ENCODE assay signal across 1 cellular context in genomic region chr10:44980309-44981171, GRCh38.
TF ChIP-seq lines count a peak whose summit lies in the region.

No MANE protein-coding gene starts in this region.

TF ChIP-seq in GM12878, 131 proteins besides CTCF, POLR2A, EP300 and RAD21 (continued from another document):
- TF ChIP-seq ZNF592 (IDR thresholded peaks at IDR 0.05) (no peak), RFX5 (IDR thresholded peaks at IDR 0.05; ENCODE audit: low read depth, low read length) (no peak), E4F1 (IDR thresholded peaks at IDR 0.05; ENCODE audit: borderline replicate concordance, partially characterized antibody) (no peak), SUZ12 (IDR thresholded peaks at IDR 0.05; ENCODE audit: unreplicated experiment) (no peak), ATF7 (IDR thresholded peaks at IDR 0.05; ENCODE audit: low read depth) (peak; percentile 55), CBX3 (IDR thresholded peaks at IDR 0.05; ENCODE audit: borderline replicate concordance, low read depth) (no peak), HDAC6 (IDR thresholded peaks at IDR 0.05; ENCODE audit: unreplicated experiment) (no peak), NFXL1 (IDR thresholded peaks at IDR 0.05; ENCODE audit: borderline replicate concordance) (no peak), TCF12 (IDR thresholded peaks at IDR 0.05; ENCODE audit: low read depth, low read length) (0 out of 2 replicates have a peak, but pooled peaks have one; percentile 14), KDM1A (IDR thresholded peaks at IDR 0.05; ENCODE audit: borderline replicate concordance) (no peak), USF2 (IDR thresholded peaks at IDR 0.05; ENCODE audit: borderline replicate concordance, low read depth, low read length) (no peak), ATF2 (IDR thresholded peaks at IDR 0.05; ENCODE audit: low read length) (no peak), MXI1 (IDR thresholded peaks at IDR 0.05; ENCODE audit: low read depth, low read length) (no peak), PAX8 (IDR thresholded peaks at IDR 0.05) (no peak), CREB1 (IDR thresholded peaks at IDR 0.05; ENCODE audit: low read depth) (no peak), TBL1XR1 (IDR thresholded peaks at IDR 0.05; ENCODE audit: low read depth, low read length) (no peak), SREBF1 (IDR thresholded peaks at IDR 0.05; ENCODE audit: low read length) (no peak), SIX5 (IDR thresholded peaks at IDR 0.05; ENCODE audit: low read depth, low read length, severe bottlenecking) (no peak), CREM (IDR thresholded peaks at IDR 0.05; ENCODE audit: low read depth) (peak; percentile 27; the same call in 1 of the 2 replicates), YBX1 (IDR thresholded peaks at IDR 0.05) (no peak), SRF (IDR thresholded peaks at IDR 0.05; ENCODE audit: low read depth in 2 of 2, low read length in 2 of 2) (no peak), SMAD5 (IDR thresholded peaks at IDR 0.05; ENCODE audit: low read depth) (no peak), ASH2L (IDR thresholded peaks at IDR 0.05; ENCODE audit: borderline replicate concordance, low read depth) (no peak), SP1 (IDR thresholded peaks at IDR 0.05; ENCODE audit: low read depth, low read length) (peak; percentile 13), NBN (IDR thresholded peaks at IDR 0.05) (no peak), TCF7 (IDR thresholded peaks at IDR 0.05; ENCODE audit: borderline replicate concordance) (no peak)
